7 cellular contexts compared by ENCODE assay signal in genomic region chr2:11005032-11005431, GRCh38.
"Had no signal": no experiment of that assay in that cellular context is flagged by ENCODE, and none has a peak within 500 bp of the region (broad histone marks: within the 10 kb centered on the region; RNA-seq: fewer than 3 reads in every experiment).

No MANE protein-coding gene starts in this region.

- H3K4me3 Mint-ChIP-seq: GM23338, HFFc6 had no signal

- H3K4me2 ChIP-seq: GM23338 had no signal

- H3K4me3 ChIP-seq: GM23338, HAP-1, K562 had no signal

- FAIRE-seq: K562 had no signal

- H3K4me1 ChIP-seq: HAP-1 had no signal

- H3K27ac Mint-ChIP-seq: GM23338, HFFc6 had no signal

- H3K27ac ChIP-seq: HL-60 had no signal

- DNase-seq: H7, HFFc6 had no signal

- H3K36me3 ChIP-seq: HAP-1 had no signal

- H2AFZ ChIP-seq: GM23338 had no signal

- ATAC-seq: GM23338, HCT116, K562 had no signal
